8 cellular contexts compared by ENCODE assay signal in genomic region chr19:53254451-53255341, GRCh38. TPM values are rescaled to one million over a fixed set of nuclear protein-coding genes. Genes with fewer than 3 reads are reported as not detected.
DNase-seq lines count a peak whose midpoint lies in the region; ATAC-seq and TF ChIP-seq lines count a peak whose summit lies in the region.

Gene ZNF677 (minus strand): TSS chr19:53254873. CDS start chr19:53251550, 3,323 bp downstream.

- H3K9ac ChIP-seq in GM23248 = peak within 1 kb of the TSS; percentile 91

- DNase-seq in GM23248 (peak; percentile 96), T-helper 1 cell (peak; percentile 61 to 80 (median 69)), amniotic stem cell (lab: John Stamatoyannopoulos, UW) (peak; percentile 24), left ventricle myocardium inferior (peak; percentile 94), pons (ENCODE audit: low spot score) (peak; percentile 87), testis (peak; percentile 96), NCI-H1105 (lab: John Stamatoyannopoulos, UW) (no peak)

- intact Hi-C loops in left ventricle myocardium inferior (cut with micrococcal nuclease) = no loop called here
- intact Hi-C loops in testis (cut with DNase I; ENCODE audit: low total_unique reads) = no loop called here

- H3K4me3 ChIP-seq in GM23248 = peak within 1 kb of the TSS; percentile 92
- peak within 1 kb of the TSS; percentile 96 for H3K4me3 ChIP-seq in left ventricle myocardium inferior
- peak within 1 kb of the TSS; percentile 61 to 92 for H3K4me3 ChIP-seq in testis

- H2AFZ ChIP-seq in GM23248 = peak within 1 kb of the TSS; percentile 100

- peaks cover 19% of the 10 kb centered on the region; the same call in 1 of the 2 replicates for H3K79me2 ChIP-seq in GM23248 (ENCODE audit: insufficient read depth)

- H3K9me2 ChIP-seq in GM23248 (ENCODE audit: insufficient read depth) = no peaks in the 10 kb centered on the region

- H3K4me1 ChIP-seq in GM23248 (ENCODE audit: insufficient read depth) (peaks cover 3% of the 10 kb centered on the region; the same call in 1 of the 2 replicates), left ventricle myocardium inferior (peaks cover 21% of the 10 kb centered on the region), testis (no peaks in the 10 kb centered on the region)

- no peaks in the 10 kb centered on the region for H3K9me3 ChIP-seq in GM23248 (ENCODE audit: low read depth)
- H3K9me3 ChIP-seq in left ventricle myocardium inferior (replicated peaks) = peaks cover 31% of the 10 kb centered on the region
- H3K9me3 ChIP-seq in testis = no peaks in the 10 kb centered on the region

- TF ChIP-seq CTCF in left ventricle myocardium inferior (IDR thresholded peaks at IDR 0.05; ENCODE audit: borderline replicate concordance) (no peak), testis (IDR thresholded peaks at IDR 0.05) (no peak)

- TF ChIP-seq POLR2A in testis (IDR thresholded peaks at IDR 0.05) = no peak

- H3K4me2 ChIP-seq in GM23248 (ENCODE audit: unreplicated experiment) = peak within 1 kb of the TSS; percentile 94

- no peak for ATAC-seq in GM18909 (IDR thresholded peaks at IDR 0.05; ENCODE audit: poor library complexity, unreplicated experiment)

- WGBS in GM23248 (ENCODE audit: low coverage in 1 of 2, low lambda C conversion rate in 2 of 2, missing lambda C conversion rate in 2 of 2), 2 experiments = 2 to 4% methylated on average over 40 to 63 of the region's 70 CpGs
- WGBS in testis, 2 donors = 1% methylated on average over 54 to 68 of the region's 70 CpGs

- H4K20me1 ChIP-seq in GM23248 (ENCODE audit: insufficient read depth) = no peaks in the 10 kb centered on the region

- H3K36me3 ChIP-seq in GM23248 (ENCODE audit: low read depth) = peaks cover 28% of the 10 kb centered on the region
- peaks cover 36% of the 10 kb centered on the region for H3K36me3 ChIP-seq in left ventricle myocardium inferior
- H3K36me3 ChIP-seq in testis (ENCODE audit: low read depth, missing control alignments) = no peaks in the 10 kb centered on the region

- H3K27me3 ChIP-seq in GM23248 (replicated peaks; ENCODE audit: insufficient read depth) = no peaks in the 10 kb centered on the region
- no peaks in the 10 kb centered on the region for H3K27me3 ChIP-seq in left ventricle myocardium inferior (ENCODE audit: low read depth)
- H3K27me3 ChIP-seq in testis = no peaks in the 10 kb centered on the region

- no peaks in the 10 kb centered on the region for H3F3A ChIP-seq in GM23248 (ENCODE audit: insufficient read depth)

- H3K27ac ChIP-seq in GM23248 (peak within 1 kb of the TSS; percentile 72), left ventricle myocardium inferior (replicated peaks) (peak within 1 kb of the TSS; percentile 92), testis (peak within 1 kb of the TSS; percentile 84)

- in situ Hi-C loops in GM23248 (cut with MboI) = no loop called here

RNA-seq across cellular contexts. Expression of gene ZNF677, which starts in this region (rescaled TPM):
- 15.9 and 18.8 TPM in 2 replicates for total RNA-seq in GM23248 (2014; rRNA removed; shearing (Covaris generic))
- polyA plus RNA-seq in GM23248 (2016; fragmentation: Nextera tagmentation; extraction: Ambion mirVana) (19.5 and 21.2 TPM in 2 replicates), testis (ENCODE audit: insufficient read depth, low read depth, low replicate concordance) (88.9 TPM)
- total RNA-seq in left ventricle myocardium inferior (25.2 TPM), testis (10 to 100 TPM; 46.7 to 54.3 TPM)
